8 cellular contexts compared by ENCODE assay signal in genomic region chr17:67992541-67993152, GRCh38. TPM values are rescaled to one million over a fixed set of nuclear protein-coding genes. Genes with fewer than 3 reads are reported as not detected.
DNase-seq lines count a peak whose midpoint lies in the region; ATAC-seq and TF ChIP-seq lines count a peak whose summit lies in the region.

No MANE protein-coding gene starts in this region.

- peaks cover 16% of the 10 kb centered on the region for H3K27me3 Mint-ChIP-seq in CD8-positive, alpha-beta T cell (ENCODE audit: low read depth)

- no peak for ATAC-seq in CD8-positive, alpha-beta T cell
- ATAC-seq in HG03095 (IDR thresholded peaks at IDR 0.05; ENCODE audit: unreplicated experiment) (peak; percentile 3), GM21576 (IDR thresholded peaks at IDR 0.05; ENCODE audit: unreplicated experiment) (no peak)

- H3K36me3 ChIP-seq in CD8-positive, alpha-beta T cell (ENCODE audit: insufficient read depth, low read length): no peaks in the 10 kb centered on the region
- H3K36me3 ChIP-seq in stomach smooth muscle (ENCODE audit: control insufficient read depth in 2 of 2, insufficient read depth in 2 of 2, low read length in 2 of 2): no peaks in the 10 kb centered on the region

- peak overlapping the region; percentile 66 for H3K27ac Mint-ChIP-seq in CD8-positive, alpha-beta T cell

- H3K9me3 Mint-ChIP-seq in CD8-positive, alpha-beta T cell: no peaks in the 10 kb centered on the region

- POLR2A ChIA-PET in CD8-positive, alpha-beta T cell (lab: Charles Lee): no interaction called here

- peaks cover 32% of the 10 kb centered on the region for H3K4me1 Mint-ChIP-seq in CD8-positive, alpha-beta T cell (ENCODE audit: low read depth)

- H3K9me3 ChIP-seq in CD8-positive, alpha-beta T cell (ENCODE audit: low read length): no peaks in the 10 kb centered on the region
- H3K9me3 ChIP-seq in stomach smooth muscle (ENCODE audit: control insufficient read depth in 2 of 2, low read length in 2 of 2): no peaks in the 10 kb centered on the region

- H3K36me3 Mint-ChIP-seq in CD8-positive, alpha-beta T cell: peaks cover 5% of the 10 kb centered on the region

- peak overlapping the region; percentile 89 for H3K4me3 Mint-ChIP-seq in CD8-positive, alpha-beta T cell

- H3K27me3 ChIP-seq in CD8-positive, alpha-beta T cell (ENCODE audit: insufficient read depth, low read length): no peaks in the 10 kb centered on the region
- no peaks in the 10 kb centered on the region for H3K27me3 ChIP-seq in stomach smooth muscle (ENCODE audit: control insufficient read depth in 1 of 2, insufficient read depth in 2 of 2, low read length in 2 of 2)

- peak overlapping the region; percentile 88 for H3K4me3 ChIP-seq in CD8-positive, alpha-beta T cell (ENCODE audit: low read depth, low read length)
- H3K4me3 ChIP-seq in stomach smooth muscle (ENCODE audit: low read length in 2 of 2): peak overlapping the region; percentile 78 to 88

- CTCF ChIA-PET in CD8-positive, alpha-beta T cell (lab: Charles Lee): no interaction called here

- no peak for TF ChIP-seq CTCF in CD8-positive, alpha-beta T cell (IDR thresholded peaks at IDR 0.05)

- H3K9ac ChIP-seq in stomach smooth muscle (ENCODE audit: low read length in 2 of 2): peak overlapping the region; percentile 83 to 84

- peaks cover 28% of the 10 kb centered on the region for H3K4me1 ChIP-seq in CD8-positive, alpha-beta T cell (ENCODE audit: insufficient read depth, low read length)
- H3K4me1 ChIP-seq in stomach smooth muscle (ENCODE audit: control insufficient read depth, insufficient read depth, low read length): peaks cover 24% of the 10 kb centered on the region

- DNase-seq in CD8-positive, alpha-beta T cell: no peak
- peak; percentile 55 for DNase-seq in amniotic epithelial cell (ENCODE audit: low read depth)
- peak; percentile 37 for DNase-seq in kidney glomerular epithelial cell (lab: John Stamatoyannopoulos, UW)
- DNase-seq in NCI-H774 (lab: John Stamatoyannopoulos, UW): no peak
- DNase-seq in HuH-7.5 (ENCODE audit: low spot score): no peak

- intact Hi-C loops in CD8-positive, alpha-beta T cell (cut with DNase I, micrococcal nuclease): loop anchor here (1.0 to 5.0 kb wide), 2 partner anchors 43 to 1335 kb away; partner anchors contain the start of genes ABCA5 (in 2 of the 2) and KPNA2 (in 1 of the 2)

- H3K27ac ChIP-seq in CD8-positive, alpha-beta T cell (ENCODE audit: low read depth, low read length): no peak overlapping the region
- H3K27ac ChIP-seq in stomach smooth muscle (ENCODE audit: low read length): peak overlapping the region; percentile 83

RNA-seq across cellular contexts. Expression of gene C17orf58, which starts 3.6 kb away (rescaled TPM):
- total RNA-seq in CD8-positive, alpha-beta T cell: under 1 TPM; 0.19 to 0.30 TPM

RNA-seq across cellular contexts. Expression of gene KPNA2, which starts 42.9 kb away (rescaled TPM):
- 100 to 1,000 TPM; 111 to 121 TPM for total RNA-seq in CD8-positive, alpha-beta T cell

Comparison
In these comparisons a context has a peak if more than half of its experiments do, and no peak if none do; other contexts are left out.
1. DNase-seq: peak in amniotic epithelial cell (single experiment) and kidney glomerular epithelial cell (single experiment); none in CD8-positive, alpha-beta T cell (0 of 7), NCI-H774 (single experiment) and HuH-7.5 (single experiment).